1 cellular context compared by ENCODE assay signal in the genomic region with DNA sequence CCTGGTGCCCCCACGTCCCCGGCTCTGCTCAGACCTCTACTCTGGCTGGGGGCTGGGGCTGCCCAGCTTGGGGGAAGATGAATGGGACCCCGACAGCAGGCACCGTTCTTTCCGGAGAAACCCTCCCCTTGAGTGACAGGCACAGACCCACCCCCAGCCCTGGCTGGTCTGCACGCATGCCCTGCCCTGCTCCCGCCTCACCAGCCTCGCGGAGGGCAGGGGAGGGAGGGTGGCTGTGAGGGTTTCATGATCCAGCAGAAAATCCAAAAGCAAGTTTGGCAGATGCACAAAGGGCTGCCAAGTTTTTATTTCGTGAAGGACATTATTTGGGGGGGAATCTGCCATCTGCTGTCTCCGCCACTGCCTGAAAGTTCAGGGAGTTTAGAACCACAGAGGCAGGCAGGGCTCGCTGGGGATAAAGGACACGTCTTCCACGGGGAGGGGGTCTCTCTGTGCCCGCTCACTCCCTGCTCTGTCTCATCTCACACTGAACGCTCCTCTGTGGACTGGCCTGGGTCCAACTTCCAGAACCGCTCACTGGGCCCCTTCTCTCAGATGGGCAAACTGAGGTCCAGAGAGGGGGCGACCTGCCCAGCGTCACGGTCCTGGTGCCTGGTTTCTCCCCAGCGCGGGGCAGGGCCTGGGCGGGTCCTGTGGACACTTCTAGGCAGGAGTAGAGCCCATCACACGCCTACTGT.
TF ChIP-seq lines count a peak whose summit lies in the region.

No MANE protein-coding gene starts in this region.

TF ChIP-seq in HCT116, 20 proteins besides CTCF, POLR2A, EP300 and RAD21 (continued from another document):
- no peak for TF ChIP-seq REST (IDR thresholded peaks at IDR 0.05; ENCODE audit: low read depth)
- no peak for TF ChIP-seq FOSL1 (IDR thresholded peaks at IDR 0.05; ENCODE audit: low read depth)
- TF ChIP-seq ZNF274 (IDR thresholded peaks at IDR 0.05; ENCODE audit: low read depth, low read length), result no peak
